2 cellular contexts compared by ENCODE assay signal in genomic region chr4:137531951-137532868, GRCh38.
A peak's percentile ranks its signal among the peaks of the same experiment; 100 is the strongest.
TF ChIP-seq lines count a peak whose summit lies in the region.

A gene with protein sequence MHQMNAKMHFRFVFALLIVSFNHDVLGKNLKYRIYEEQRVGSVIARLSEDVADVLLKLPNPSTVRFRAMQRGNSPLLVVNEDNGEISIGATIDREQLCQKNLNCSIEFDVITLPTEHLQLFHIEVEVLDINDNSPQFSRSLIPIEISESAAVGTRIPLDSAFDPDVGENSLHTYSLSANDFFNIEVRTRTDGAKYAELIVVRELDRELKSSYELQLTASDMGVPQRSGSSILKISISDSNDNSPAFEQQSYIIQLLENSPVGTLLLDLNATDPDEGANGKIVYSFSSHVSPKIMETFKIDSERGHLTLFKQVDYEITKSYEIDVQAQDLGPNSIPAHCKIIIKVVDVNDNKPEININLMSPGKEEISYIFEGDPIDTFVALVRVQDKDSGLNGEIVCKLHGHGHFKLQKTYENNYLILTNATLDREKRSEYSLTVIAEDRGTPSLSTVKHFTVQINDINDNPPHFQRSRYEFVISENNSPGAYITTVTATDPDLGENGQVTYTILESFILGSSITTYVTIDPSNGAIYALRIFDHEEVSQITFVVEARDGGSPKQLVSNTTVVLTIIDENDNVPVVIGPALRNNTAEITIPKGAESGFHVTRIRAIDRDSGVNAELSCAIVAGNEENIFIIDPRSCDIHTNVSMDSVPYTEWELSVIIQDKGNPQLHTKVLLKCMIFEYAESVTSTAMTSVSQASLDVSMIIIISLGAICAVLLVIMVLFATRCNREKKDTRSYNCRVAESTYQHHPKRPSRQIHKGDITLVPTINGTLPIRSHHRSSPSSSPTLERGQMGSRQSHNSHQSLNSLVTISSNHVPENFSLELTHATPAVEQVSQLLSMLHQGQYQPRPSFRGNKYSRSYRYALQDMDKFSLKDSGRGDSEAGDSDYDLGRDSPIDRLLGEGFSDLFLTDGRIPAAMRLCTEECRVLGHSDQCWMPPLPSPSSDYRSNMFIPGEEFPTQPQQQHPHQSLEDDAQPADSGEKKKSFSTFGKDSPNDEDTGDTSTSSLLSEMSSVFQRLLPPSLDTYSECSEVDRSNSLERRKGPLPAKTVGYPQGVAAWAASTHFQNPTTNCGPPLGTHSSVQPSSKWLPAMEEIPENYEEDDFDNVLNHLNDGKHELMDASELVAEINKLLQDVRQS (minus strand): TSS chr4:137532494. CDS start chr4:137532088, 406 bp downstream.

TF ChIP-seq in PFSK-1, 5 proteins besides CTCF, POLR2A, EP300 and RAD21 (continued from another document):
- TF ChIP-seq, protein P1, sequence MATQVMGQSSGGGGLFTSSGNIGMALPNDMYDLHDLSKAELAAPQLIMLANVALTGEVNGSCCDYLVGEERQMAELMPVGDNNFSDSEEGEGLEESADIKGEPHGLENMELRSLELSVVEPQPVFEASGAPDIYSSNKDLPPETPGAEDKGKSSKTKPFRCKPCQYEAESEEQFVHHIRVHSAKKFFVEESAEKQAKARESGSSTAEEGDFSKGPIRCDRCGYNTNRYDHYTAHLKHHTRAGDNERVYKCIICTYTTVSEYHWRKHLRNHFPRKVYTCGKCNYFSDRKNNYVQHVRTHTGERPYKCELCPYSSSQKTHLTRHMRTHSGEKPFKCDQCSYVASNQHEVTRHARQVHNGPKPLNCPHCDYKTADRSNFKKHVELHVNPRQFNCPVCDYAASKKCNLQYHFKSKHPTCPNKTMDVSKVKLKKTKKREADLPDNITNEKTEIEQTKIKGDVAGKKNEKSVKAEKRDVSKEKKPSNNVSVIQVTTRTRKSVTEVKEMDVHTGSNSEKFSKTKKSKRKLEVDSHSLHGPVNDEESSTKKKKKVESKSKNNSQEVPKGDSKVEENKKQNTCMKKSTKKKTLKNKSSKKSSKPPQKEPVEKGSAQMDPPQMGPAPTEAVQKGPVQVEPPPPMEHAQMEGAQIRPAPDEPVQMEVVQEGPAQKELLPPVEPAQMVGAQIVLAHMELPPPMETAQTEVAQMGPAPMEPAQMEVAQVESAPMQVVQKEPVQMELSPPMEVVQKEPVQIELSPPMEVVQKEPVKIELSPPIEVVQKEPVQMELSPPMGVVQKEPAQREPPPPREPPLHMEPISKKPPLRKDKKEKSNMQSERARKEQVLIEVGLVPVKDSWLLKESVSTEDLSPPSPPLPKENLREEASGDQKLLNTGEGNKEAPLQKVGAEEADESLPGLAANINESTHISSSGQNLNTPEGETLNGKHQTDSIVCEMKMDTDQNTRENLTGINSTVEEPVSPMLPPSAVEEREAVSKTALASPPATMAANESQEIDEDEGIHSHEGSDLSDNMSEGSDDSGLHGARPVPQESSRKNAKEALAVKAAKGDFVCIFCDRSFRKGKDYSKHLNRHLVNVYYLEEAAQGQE (IDR thresholded peaks at IDR 0.05; ENCODE audit: insufficient read depth in 1 of 2, low read depth in 2 of 2, low read length in 2 of 2): no peak
- TF ChIP-seq SIN3A (IDR thresholded peaks at IDR 0.05; ENCODE audit: borderline replicate concordance, insufficient read depth, low read length) (peak; percentile 73), FOXP2 (optimal IDR thresholded peaks at IDR 0.05; ENCODE audit: borderline replicate concordance, extremely low read depth, extremely low read length, insufficient read depth) (no peak)
TF ChIP-seq in PFSK-1: peak in this region for 3.

TF ChIP-seq in H1, 55 proteins besides CTCF, POLR2A, EP300 and RAD21 (continued from another document):
- TF ChIP-seq E2F6 (IDR thresholded peaks at IDR 0.05) (no peak), CHD2 (IDR thresholded peaks at IDR 0.05; ENCODE audit: low read length) (0 out of 2 replicates have a peak, but pooled peaks have one; percentile 22), SP4 (IDR thresholded peaks at IDR 0.05; ENCODE audit: low read length) (no peak), GTF2F1 (IDR thresholded peaks at IDR 0.05; ENCODE audit: borderline replicate concordance, low read depth, low read length) (no peak), BRCA1 (IDR thresholded peaks at IDR 0.05; ENCODE audit: low read depth, low read length) (no peak), HDAC2 (IDR thresholded peaks at IDR 0.05; ENCODE audit: borderline replicate concordance in 1 of 2, low read depth in 2 of 2, low read length in 2 of 2) (no peak), MAX (IDR thresholded peaks at IDR 0.05) (no peak), CHD1 (IDR thresholded peaks at IDR 0.05; ENCODE audit: low read depth, low read length) (no peak), NRF1 (IDR thresholded peaks at IDR 0.05; ENCODE audit: low read depth, low read length) (no peak), CTBP2 (IDR thresholded peaks at IDR 0.05; ENCODE audit: borderline replicate concordance, insufficient read depth, insufficient read length, low read length) (no peak), CREB1 (IDR thresholded peaks at IDR 0.05) (peak; percentile 17; the same call in 1 of the 2 replicates), RFX5 (IDR thresholded peaks at IDR 0.05; ENCODE audit: borderline replicate concordance, low read depth, low read length) (no peak), FOSL1 (IDR thresholded peaks at IDR 0.05; ENCODE audit: insufficient read depth, low read depth, low read length) (no peak), SP2 (IDR thresholded peaks at IDR 0.05; ENCODE audit: low read length) (no peak), BCL11A (IDR thresholded peaks at IDR 0.05; ENCODE audit: low read depth in 2 of 2, low read length in 2 of 2) (no peak), SAP30 (IDR thresholded peaks at IDR 0.05; ENCODE audit: insufficient read depth, insufficient replicate concordance, low read length) (peak; percentile 82), TBP (IDR thresholded peaks at IDR 0.05; ENCODE audit: low read depth, low read length) (no peak), SIRT6 (IDR thresholded peaks at IDR 0.05; ENCODE audit: low read length) (no peak), SIN3A (conservative IDR thresholded peaks at IDR 0.05 in 1 of 2, IDR thresholded peaks at IDR 0.05 in 1 of 2; ENCODE audit: low read depth in 1 of 2, low read length in 2 of 2) (peak in 1 of 2 experiments; percentile 87; a peak in 1 of 4 replicates), RBBP5 (IDR thresholded peaks at IDR 0.05; ENCODE audit: borderline replicate concordance, low read depth, low read length) (peak; percentile 53; the same call in 1 of the 2 replicates), EGR1 (IDR thresholded peaks at IDR 0.05; ENCODE audit: borderline replicate concordance, low read depth, low read length) (peak; percentile 66), CBX8 (IDR thresholded peaks at IDR 0.05; ENCODE audit: borderline replicate concordance, low read depth, low read length) (no peak), PHF8 (conservative IDR thresholded peaks at IDR 0.05; ENCODE audit: low read depth, low read length) (0 out of 2 replicates have a peak, but pooled peaks have one; percentile 39), NANOG (IDR thresholded peaks at IDR 0.05; ENCODE audit: insufficient read depth, low read depth, low read length, poor library complexity, severe bottlenecking) (no peak), CBX5 (IDR thresholded peaks at IDR 0.05; ENCODE audit: low read depth, low read length) (no peak), ASH2L (IDR thresholded peaks at IDR 0.05; ENCODE audit: low read length) (peak; percentile 72), JUND (IDR thresholded peaks at IDR 0.05; ENCODE audit: low read length) (no peak), ATF2 (IDR thresholded peaks at IDR 0.05; ENCODE audit: low read length) (no peak)
- TF ChIP-seq, protein P2, sequence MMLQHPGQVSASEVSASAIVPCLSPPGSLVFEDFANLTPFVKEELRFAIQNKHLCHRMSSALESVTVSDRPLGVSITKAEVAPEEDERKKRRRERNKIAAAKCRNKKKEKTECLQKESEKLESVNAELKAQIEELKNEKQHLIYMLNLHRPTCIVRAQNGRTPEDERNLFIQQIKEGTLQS (IDR thresholded peaks at IDR 0.05; ENCODE audit: insufficient read depth, low read depth, low read length): no peak
- TF ChIP-seq, protein P3, sequence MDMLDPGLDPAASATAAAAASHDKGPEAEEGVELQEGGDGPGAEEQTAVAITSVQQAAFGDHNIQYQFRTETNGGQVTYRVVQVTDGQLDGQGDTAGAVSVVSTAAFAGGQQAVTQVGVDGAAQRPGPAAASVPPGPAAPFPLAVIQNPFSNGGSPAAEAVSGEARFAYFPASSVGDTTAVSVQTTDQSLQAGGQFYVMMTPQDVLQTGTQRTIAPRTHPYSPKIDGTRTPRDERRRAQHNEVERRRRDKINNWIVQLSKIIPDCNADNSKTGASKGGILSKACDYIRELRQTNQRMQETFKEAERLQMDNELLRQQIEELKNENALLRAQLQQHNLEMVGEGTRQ (IDR thresholded peaks at IDR 0.05; ENCODE audit: low read length): no peak
TF ChIP-seq in H1: peak in this region for 10.
